In the genomic region with DNA sequence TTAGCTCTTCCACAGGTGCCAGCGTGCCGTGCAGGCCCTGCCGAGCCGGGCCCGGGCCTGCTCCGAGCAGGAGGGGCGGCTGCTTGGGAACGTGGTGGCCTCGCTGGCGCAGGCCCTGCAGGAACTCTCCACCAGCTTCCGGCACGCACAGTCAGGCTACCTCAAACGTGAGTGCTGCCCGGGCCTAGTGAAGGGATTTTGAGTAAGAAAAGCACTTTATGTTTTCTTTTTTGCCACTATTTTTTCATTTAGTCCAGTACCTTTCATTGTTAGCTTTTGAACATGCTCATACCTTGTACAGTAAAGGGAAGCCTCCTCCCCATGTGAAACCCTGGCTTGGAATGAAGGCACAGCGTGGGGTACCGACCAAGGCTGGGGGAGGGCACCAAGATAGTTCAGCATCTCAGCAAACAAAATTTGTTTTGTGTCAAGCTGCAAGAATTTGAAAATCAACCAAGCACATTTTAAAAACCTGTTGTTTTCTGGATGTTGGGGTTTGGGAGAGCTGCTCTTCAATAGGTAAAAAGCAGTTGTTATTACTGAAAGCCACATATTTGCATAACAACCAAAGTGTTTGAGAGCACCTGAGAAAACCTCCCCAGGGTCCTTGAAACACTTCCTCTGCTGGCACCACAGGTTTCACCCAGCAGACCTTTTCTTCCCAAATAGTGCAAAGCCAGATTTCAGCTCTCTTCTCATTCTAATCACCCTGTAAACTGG, we compare ENCODE assay signal across 2 cellular contexts.
A peak's percentile ranks its signal among the peaks of the same experiment; 100 is the strongest.
TF ChIP-seq lines count a peak whose summit lies in the region.

No MANE protein-coding gene starts in this region.

TF ChIP-seq in H1, 55 proteins besides CTCF, POLR2A, EP300 and RAD21 (continues in another document):
- TF ChIP-seq, protein P1, sequence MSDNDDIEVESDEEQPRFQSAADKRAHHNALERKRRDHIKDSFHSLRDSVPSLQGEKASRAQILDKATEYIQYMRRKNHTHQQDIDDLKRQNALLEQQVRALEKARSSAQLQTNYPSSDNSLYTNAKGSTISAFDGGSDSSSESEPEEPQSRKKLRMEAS (IDR thresholded peaks at IDR 0.05): peak; percentile 86
- TF ChIP-seq GABPA (IDR thresholded peaks at IDR 0.05; ENCODE audit: borderline replicate concordance, insufficient read depth, low read length) (no peak), TAF1 (IDR thresholded peaks at IDR 0.05; ENCODE audit: low read depth, low read length) (peak; percentile 67), SAP30 (IDR thresholded peaks at IDR 0.05; ENCODE audit: insufficient read depth, insufficient replicate concordance, low read length) (peak; percentile 42), JUN (IDR thresholded peaks at IDR 0.05; ENCODE audit: low read depth, low read length) (no peak), BRCA1 (IDR thresholded peaks at IDR 0.05; ENCODE audit: low read depth, low read length) (no peak), SIN3A (conservative IDR thresholded peaks at IDR 0.05 in 1 of 2, IDR thresholded peaks at IDR 0.05 in 1 of 2; ENCODE audit: low read depth in 1 of 2, low read length in 2 of 2) (no peak), RBBP5 (IDR thresholded peaks at IDR 0.05; ENCODE audit: borderline replicate concordance, low read depth, low read length) (no peak), ZNF274 (IDR thresholded peaks at IDR 0.05; ENCODE audit: borderline replicate concordance, extremely low read depth, low read length) (no peak), SIX5 (IDR thresholded peaks at IDR 0.05; ENCODE audit: low read depth, low read length) (no peak), CREB1 (IDR thresholded peaks at IDR 0.05) (peak; percentile 24; the same call in 1 of the 2 replicates), CBX5 (IDR thresholded peaks at IDR 0.05; ENCODE audit: low read depth, low read length) (no peak), NANOG (IDR thresholded peaks at IDR 0.05; ENCODE audit: insufficient read depth, low read depth, low read length, poor library complexity, severe bottlenecking) (peak; percentile 81), CBX8 (IDR thresholded peaks at IDR 0.05; ENCODE audit: borderline replicate concordance, low read depth, low read length) (no peak), POLR2AphosphoS5 (IDR thresholded peaks at IDR 0.05; ENCODE audit: low read depth, low read length) (peak; percentile 79; the same call in 1 of the 2 replicates), SIRT6 (IDR thresholded peaks at IDR 0.05; ENCODE audit: low read length) (no peak), EZH2 (IDR thresholded peaks at IDR 0.05; ENCODE audit: low read depth, low read length, severe bottlenecking) (no peak), SRF (IDR thresholded peaks at IDR 0.05; ENCODE audit: low read depth, low read length) (no peak), SP2 (IDR thresholded peaks at IDR 0.05; ENCODE audit: low read length) (no peak), SP1 (IDR thresholded peaks at IDR 0.05; ENCODE audit: low read depth, low read length) (peak; percentile 79), CHD1 (IDR thresholded peaks at IDR 0.05; ENCODE audit: low read depth, low read length) (0 out of 2 replicates have a peak, but pooled peaks have one; percentile 17), RFX5 (IDR thresholded peaks at IDR 0.05; ENCODE audit: borderline replicate concordance, low read depth, low read length) (no peak), SP4 (IDR thresholded peaks at IDR 0.05; ENCODE audit: low read length) (no peak), NRF1 (IDR thresholded peaks at IDR 0.05; ENCODE audit: low read depth, low read length) (no peak), SUZ12 (IDR thresholded peaks at IDR 0.05; ENCODE audit: low read length) (no peak), PHF8 (conservative IDR thresholded peaks at IDR 0.05; ENCODE audit: low read depth, low read length) (no peak), TBP (IDR thresholded peaks at IDR 0.05; ENCODE audit: low read depth, low read length) (peak; percentile 61; the same call in 1 of the 2 replicates), HDAC2 (IDR thresholded peaks at IDR 0.05; ENCODE audit: borderline replicate concordance in 1 of 2, low read depth in 2 of 2, low read length in 2 of 2) (peak; percentile 84 to 97; a peak in 2 of 4 replicates), RXRA (IDR thresholded peaks at IDR 0.05; ENCODE audit: insufficient read depth, low read depth, low read length) (no peak), TEAD4 (IDR thresholded peaks at IDR 0.05; ENCODE audit: low read depth, low read length) (peak; percentile 46; the same call in 1 of the 2 replicates), POU5F1 (IDR thresholded peaks at IDR 0.05; ENCODE audit: low read depth, low read length) (peak; percentile 83), CTBP2 (IDR thresholded peaks at IDR 0.05; ENCODE audit: borderline replicate concordance, insufficient read depth, insufficient read length, low read length) (no peak), GTF2F1 (IDR thresholded peaks at IDR 0.05; ENCODE audit: borderline replicate concordance, low read depth, low read length) (no peak), TAF7 (optimal IDR thresholded peaks at IDR 0.05; ENCODE audit: borderline replicate concordance, low read depth, low read length) (peak; percentile 81), TCF12 (IDR thresholded peaks at IDR 0.05; ENCODE audit: low read depth, low read length) (peak; percentile 92), KDM1A (IDR thresholded peaks at IDR 0.05; ENCODE audit: borderline replicate concordance, low read length) (no peak)
- TF ChIP-seq, protein P2, sequence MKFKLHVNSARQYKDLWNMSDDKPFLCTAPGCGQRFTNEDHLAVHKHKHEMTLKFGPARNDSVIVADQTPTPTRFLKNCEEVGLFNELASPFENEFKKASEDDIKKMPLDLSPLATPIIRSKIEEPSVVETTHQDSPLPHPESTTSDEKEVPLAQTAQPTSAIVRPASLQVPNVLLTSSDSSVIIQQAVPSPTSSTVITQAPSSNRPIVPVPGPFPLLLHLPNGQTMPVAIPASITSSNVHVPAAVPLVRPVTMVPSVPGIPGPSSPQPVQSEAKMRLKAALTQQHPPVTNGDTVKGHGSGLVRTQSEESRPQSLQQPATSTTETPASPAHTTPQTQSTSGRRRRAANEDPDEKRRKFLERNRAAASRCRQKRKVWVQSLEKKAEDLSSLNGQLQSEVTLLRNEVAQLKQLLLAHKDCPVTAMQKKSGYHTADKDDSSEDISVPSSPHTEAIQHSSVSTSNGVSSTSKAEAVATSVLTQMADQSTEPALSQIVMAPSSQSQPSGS (IDR thresholded peaks at IDR 0.05; ENCODE audit: low read length): peak; percentile 54; the same call in 1 of the 2 replicates
- TF ChIP-seq, protein P3, sequence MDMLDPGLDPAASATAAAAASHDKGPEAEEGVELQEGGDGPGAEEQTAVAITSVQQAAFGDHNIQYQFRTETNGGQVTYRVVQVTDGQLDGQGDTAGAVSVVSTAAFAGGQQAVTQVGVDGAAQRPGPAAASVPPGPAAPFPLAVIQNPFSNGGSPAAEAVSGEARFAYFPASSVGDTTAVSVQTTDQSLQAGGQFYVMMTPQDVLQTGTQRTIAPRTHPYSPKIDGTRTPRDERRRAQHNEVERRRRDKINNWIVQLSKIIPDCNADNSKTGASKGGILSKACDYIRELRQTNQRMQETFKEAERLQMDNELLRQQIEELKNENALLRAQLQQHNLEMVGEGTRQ (IDR thresholded peaks at IDR 0.05; ENCODE audit: low read length): no peak
- TF ChIP-seq, protein P4, sequence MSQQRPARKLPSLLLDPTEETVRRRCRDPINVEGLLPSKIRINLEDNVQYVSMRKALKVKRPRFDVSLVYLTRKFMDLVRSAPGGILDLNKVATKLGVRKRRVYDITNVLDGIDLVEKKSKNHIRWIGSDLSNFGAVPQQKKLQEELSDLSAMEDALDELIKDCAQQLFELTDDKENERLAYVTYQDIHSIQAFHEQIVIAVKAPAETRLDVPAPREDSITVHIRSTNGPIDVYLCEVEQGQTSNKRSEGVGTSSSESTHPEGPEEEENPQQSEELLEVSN (IDR thresholded peaks at IDR 0.05): peak; percentile 72

TF ChIP-seq in SK-N-SH treated with all-trans-retinoic acid at 6 μM for 48 hours, 23 proteins besides CTCF, POLR2A, EP300 and RAD21:
- TF ChIP-seq, protein P5, sequence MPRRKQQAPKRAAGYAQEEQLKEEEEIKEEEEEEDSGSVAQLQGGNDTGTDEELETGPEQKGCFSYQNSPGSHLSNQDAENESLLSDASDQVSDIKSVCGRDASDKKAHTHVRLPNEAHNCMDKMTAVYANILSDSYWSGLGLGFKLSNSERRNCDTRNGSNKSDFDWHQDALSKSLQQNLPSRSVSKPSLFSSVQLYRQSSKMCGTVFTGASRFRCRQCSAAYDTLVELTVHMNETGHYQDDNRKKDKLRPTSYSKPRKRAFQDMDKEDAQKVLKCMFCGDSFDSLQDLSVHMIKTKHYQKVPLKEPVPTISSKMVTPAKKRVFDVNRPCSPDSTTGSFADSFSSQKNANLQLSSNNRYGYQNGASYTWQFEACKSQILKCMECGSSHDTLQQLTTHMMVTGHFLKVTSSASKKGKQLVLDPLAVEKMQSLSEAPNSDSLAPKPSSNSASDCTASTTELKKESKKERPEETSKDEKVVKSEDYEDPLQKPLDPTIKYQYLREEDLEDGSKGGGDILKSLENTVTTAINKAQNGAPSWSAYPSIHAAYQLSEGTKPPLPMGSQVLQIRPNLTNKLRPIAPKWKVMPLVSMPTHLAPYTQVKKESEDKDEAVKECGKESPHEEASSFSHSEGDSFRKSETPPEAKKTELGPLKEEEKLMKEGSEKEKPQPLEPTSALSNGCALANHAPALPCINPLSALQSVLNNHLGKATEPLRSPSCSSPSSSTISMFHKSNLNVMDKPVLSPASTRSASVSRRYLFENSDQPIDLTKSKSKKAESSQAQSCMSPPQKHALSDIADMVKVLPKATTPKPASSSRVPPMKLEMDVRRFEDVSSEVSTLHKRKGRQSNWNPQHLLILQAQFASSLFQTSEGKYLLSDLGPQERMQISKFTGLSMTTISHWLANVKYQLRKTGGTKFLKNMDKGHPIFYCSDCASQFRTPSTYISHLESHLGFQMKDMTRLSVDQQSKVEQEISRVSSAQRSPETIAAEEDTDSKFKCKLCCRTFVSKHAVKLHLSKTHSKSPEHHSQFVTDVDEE (CRISPR knock-in tag; IDR thresholded peaks at IDR 0.05): no peak
- no peak for TF ChIP-seq TCF4 (CRISPR knock-in tag; IDR thresholded peaks at IDR 0.05; ENCODE audit: borderline replicate concordance)
